In the genomic region with DNA sequence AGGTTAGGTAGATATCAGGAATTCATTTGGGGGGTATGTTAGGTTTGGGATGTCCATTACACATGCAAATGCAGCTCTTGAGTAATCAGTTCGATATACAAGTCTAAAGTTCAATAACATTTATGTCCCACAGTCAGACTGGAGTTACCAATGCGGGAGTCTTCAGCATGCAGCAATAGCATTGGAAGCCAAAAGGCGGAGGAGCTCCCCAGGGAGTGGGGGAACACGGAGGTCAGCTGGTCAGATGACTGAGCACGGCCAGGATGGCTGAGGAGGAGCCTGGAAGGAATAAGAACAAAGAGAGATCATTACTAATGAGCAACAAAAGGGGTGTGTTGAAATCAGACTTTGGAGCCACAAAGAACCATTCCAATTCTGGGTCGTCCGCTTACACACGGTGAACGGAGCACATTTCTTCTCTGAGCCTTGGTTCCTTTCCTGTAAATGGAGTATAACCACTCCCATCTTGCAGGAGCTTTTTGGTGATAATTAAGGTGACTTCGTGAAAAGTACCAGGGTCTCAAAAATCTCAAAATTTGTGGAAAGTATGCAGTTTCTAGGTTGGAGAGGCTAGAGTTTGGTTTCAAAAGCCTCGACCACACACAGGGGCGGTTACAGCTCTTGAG, we compare ENCODE assay signal across 8 cellular contexts. TPM values are rescaled to one million over a fixed set of nuclear protein-coding genes. Genes with fewer than 3 reads are reported as not detected.
A peak's percentile ranks its signal among the peaks of the same experiment; 100 is the strongest.
DNase-seq lines count a peak whose midpoint lies in the region; ATAC-seq lines count a peak whose summit lies in the region.

No MANE protein-coding gene starts in this region.

- H3K27ac Mint-ChIP-seq in activated naive CD8-positive, alpha-beta T cell, result peak overlapping the region; percentile 93

- 28% methylated on average over 12 of the region's 12 CpGs for WGBS in right cardiac atrium

- ATAC-seq in HG02938 (IDR thresholded peaks at IDR 0.05; ENCODE audit: unreplicated experiment) (peak; percentile 3), right cardiac atrium (peak; percentile 49 to 71), GM18873 (IDR thresholded peaks at IDR 0.05; ENCODE audit: low FRiP score, unreplicated experiment) (no peak)

- DNase-seq in AG08395 (ENCODE audit: low spot score) (peak; percentile 31), right cardiac atrium (peak; percentile 92 to 94 (median 93)), skeletal muscle cell (ENCODE audit: low read depth) (peak; percentile 86), superior temporal gyrus (ENCODE audit: extremely low spot score) (no peak), NCI-H2196 (lab: John Stamatoyannopoulos, UW; ENCODE audit: unreplicated experiment) (no peak)

- H3K27me3 Mint-ChIP-seq in activated naive CD8-positive, alpha-beta T cell, result no peaks in the 10 kb centered on the region

- H3K4me1 ChIP-seq in right cardiac atrium (ENCODE audit: control insufficient read depth, insufficient read depth, low read length), result peaks cover 17% of the 10 kb centered on the region

- no peaks in the 10 kb centered on the region for H3K9me3 ChIP-seq in right cardiac atrium (ENCODE audit: control insufficient read depth, low read length)

- no peaks in the 10 kb centered on the region for H3K27me3 ChIP-seq in right cardiac atrium (ENCODE audit: control insufficient read depth, insufficient read depth)

- H3K9me3 Mint-ChIP-seq in activated naive CD8-positive, alpha-beta T cell (ENCODE audit: low read depth), result peaks cover 12% of the 10 kb centered on the region

- H3K4me3 Mint-ChIP-seq in activated naive CD8-positive, alpha-beta T cell, result peak overlapping the region; percentile 88

- H3K4me1 Mint-ChIP-seq in activated naive CD8-positive, alpha-beta T cell (ENCODE audit: low read depth), result peaks cover 36% of the 10 kb centered on the region

- H3K4me3 ChIP-seq in right cardiac atrium (ENCODE audit: low read length) (peak overlapping the region; percentile 85), skeletal muscle cell (ENCODE audit: low read depth, low read length) (peak overlapping the region; percentile 59)

- intact Hi-C loops in right cardiac atrium (cut with DNase I), result no loop called here

- H3K27ac ChIP-seq in right cardiac atrium (ENCODE audit: low read length), result peak overlapping the region; percentile 98

- H3K36me3 Mint-ChIP-seq in activated naive CD8-positive, alpha-beta T cell, result peaks cover 30% of the 10 kb centered on the region

RNA-seq across cellular contexts. Expression of a gene that starts 0.5 kb away (rescaled TPM):
- 10 to 100 TPM; 15.4 to 20.7 (median 19.2) TPM for total RNA-seq in right cardiac atrium
- polyA plus RNA-seq in right cardiac atrium, result 14.8 TPM

RNA-seq across cellular contexts. Expression of a gene that starts 21.6 kb away (rescaled TPM):
- 10 to 100 TPM; 18.8 to 43.8 (median 23.8) TPM for total RNA-seq in right cardiac atrium
- 32.5 TPM for polyA plus RNA-seq in right cardiac atrium

RNA-seq across cellular contexts. Expression of a gene that starts 40.6 kb away (rescaled TPM):
- 10 to 100 TPM; 57.9 to 92.1 (median 76.3) TPM for total RNA-seq in right cardiac atrium
- polyA plus RNA-seq in right cardiac atrium, result 45.4 TPM

Comparison
In these comparisons a context has a peak if more than half of its experiments do, and no peak if none do; other contexts are left out.
1. DNase-seq: peak in AG08395 (single experiment), right cardiac atrium (3 of 3) and skeletal muscle cell (single experiment); none in superior temporal gyrus (single experiment) and NCI-H2196 (single experiment).